In the genomic region with DNA sequence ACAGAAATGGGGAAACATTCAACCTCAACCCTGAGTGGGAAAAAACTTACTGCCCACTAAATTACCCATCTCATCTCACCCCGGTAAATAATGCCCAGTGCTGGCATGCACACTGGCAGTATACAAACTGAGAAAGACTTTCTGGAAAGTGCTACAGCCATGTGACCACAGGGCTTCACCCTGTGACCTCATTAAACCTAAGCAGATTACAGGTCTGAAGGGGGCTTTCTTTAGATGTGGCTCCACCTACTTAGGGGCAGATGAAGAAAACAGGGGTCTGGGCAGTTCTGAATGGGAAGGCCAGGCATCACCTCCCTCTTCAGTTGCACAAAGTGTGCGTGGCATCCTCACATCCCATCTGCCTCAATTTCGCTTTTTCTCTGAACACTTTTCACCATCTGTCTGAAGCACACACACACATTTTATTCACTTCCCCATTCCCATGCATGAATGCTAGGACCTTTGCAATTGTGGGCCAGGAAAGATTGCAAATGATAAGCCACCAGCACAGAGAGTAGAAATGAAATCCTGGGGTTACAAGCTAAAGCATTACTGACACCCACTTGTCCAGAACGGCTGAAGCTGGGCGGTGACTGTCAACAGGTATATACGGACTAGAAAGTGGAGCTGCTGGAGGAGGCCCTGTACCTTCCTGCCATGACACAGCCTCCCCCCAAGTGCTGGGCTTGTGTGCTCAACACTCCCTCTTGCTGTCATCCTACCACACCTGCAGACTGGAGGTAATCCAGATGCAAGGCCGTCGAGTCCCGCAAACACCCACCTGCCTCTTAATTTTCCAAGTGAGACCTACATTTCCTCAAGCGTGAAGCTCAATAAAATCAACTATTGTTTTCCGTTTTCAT, we compare ENCODE assay signal across 1 cellular context.
TF ChIP-seq lines count a peak whose summit lies in the region.

No MANE protein-coding gene starts in this region.

TF ChIP-seq in GM12878, 131 proteins besides CTCF, POLR2A, EP300 and RAD21 (continued from another document):
- no peak for TF ChIP-seq KDM1A (IDR thresholded peaks at IDR 0.05; ENCODE audit: borderline replicate concordance)
- TF ChIP-seq, protein P1, sequence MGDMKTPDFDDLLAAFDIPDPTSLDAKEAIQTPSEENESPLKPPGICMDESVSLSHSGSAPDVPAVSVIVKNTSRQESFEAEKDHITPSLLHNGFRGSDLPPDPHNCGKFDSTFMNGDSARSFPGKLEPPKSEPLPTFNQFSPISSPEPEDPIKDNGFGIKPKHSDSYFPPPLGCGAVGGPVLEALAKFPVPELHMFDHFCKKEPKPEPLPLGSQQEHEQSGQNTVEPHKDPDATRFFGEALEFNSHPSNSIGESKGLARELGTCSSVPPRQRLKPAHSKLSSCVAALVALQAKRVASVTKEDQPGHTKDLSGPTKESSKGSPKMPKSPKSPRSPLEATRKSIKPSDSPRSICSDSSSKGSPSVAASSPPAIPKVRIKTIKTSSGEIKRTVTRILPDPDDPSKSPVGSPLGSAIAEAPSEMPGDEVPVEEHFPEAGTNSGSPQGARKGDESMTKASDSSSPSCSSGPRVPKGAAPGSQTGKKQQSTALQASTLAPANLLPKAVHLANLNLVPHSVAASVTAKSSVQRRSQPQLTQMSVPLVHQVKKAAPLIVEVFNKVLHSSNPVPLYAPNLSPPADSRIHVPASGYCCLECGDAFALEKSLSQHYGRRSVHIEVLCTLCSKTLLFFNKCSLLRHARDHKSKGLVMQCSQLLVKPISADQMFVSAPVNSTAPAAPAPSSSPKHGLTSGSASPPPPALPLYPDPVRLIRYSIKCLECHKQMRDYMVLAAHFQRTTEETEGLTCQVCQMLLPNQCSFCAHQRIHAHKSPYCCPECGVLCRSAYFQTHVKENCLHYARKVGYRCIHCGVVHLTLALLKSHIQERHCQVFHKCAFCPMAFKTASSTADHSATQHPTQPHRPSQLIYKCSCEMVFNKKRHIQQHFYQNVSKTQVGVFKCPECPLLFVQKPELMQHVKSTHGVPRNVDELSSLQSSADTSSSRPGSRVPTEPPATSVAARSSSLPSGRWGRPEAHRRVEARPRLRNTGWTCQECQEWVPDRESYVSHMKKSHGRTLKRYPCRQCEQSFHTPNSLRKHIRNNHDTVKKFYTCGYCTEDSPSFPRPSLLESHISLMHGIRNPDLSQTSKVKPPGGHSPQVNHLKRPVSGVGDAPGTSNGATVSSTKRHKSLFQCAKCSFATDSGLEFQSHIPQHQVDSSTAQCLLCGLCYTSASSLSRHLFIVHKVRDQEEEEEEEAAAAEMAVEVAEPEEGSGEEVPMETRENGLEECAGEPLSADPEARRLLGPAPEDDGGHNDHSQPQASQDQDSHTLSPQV (IDR thresholded peaks at IDR 0.05), result no peak
- no peak for TF ChIP-seq SP1 (IDR thresholded peaks at IDR 0.05; ENCODE audit: low read depth, low read length)
- peak; percentile 38; the same call in 1 of the 2 replicates for TF ChIP-seq RUNX3 (IDR thresholded peaks at IDR 0.05; ENCODE audit: low read length)
- TF ChIP-seq TCF3 (IDR thresholded peaks at IDR 0.05; ENCODE audit: borderline replicate concordance, insufficient read depth, low read depth, low read length), result no peak
- TF ChIP-seq CHD1 (IDR thresholded peaks at IDR 0.05; ENCODE audit: low read depth, low read length), result no peak
- TF ChIP-seq, protein P2, sequence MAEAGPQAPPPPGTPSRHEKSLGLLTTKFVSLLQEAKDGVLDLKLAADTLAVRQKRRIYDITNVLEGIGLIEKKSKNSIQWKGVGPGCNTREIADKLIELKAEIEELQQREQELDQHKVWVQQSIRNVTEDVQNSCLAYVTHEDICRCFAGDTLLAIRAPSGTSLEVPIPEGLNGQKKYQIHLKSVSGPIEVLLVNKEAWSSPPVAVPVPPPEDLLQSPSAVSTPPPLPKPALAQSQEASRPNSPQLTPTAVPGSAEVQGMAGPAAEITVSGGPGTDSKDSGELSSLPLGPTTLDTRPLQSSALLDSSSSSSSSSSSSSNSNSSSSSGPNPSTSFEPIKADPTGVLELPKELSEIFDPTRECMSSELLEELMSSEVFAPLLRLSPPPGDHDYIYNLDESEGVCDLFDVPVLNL (IDR thresholded peaks at IDR 0.05; ENCODE audit: low read depth, low read length), result no peak
- 0 out of 2 replicates have a peak, but pooled peaks have one; percentile 7 for TF ChIP-seq MXI1 (IDR thresholded peaks at IDR 0.05; ENCODE audit: low read depth, low read length)
- TF ChIP-seq MTA3 (IDR thresholded peaks at IDR 0.05; ENCODE audit: borderline replicate concordance, low read length), result no peak
- TF ChIP-seq, protein P3, sequence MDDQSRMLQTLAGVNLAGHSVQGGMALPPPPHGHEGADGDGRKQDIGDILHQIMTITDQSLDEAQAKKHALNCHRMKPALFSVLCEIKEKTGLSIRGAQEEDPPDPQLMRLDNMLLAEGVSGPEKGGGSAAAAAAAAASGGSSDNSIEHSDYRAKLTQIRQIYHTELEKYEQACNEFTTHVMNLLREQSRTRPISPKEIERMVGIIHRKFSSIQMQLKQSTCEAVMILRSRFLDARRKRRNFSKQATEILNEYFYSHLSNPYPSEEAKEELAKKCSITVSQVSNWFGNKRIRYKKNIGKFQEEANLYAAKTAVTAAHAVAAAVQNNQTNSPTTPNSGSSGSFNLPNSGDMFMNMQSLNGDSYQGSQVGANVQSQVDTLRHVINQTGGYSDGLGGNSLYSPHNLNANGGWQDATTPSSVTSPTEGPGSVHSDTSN (IDR thresholded peaks at IDR 0.05; ENCODE audit: insufficient replicate concordance, low read depth, low read length), result peak; percentile 13
- no peak for TF ChIP-seq SREBF2 (IDR thresholded peaks at IDR 0.05; ENCODE audit: low read length)
- no peak for TF ChIP-seq ZBED1 (IDR thresholded peaks at IDR 0.05; ENCODE audit: borderline replicate concordance)
- TF ChIP-seq, protein P4, sequence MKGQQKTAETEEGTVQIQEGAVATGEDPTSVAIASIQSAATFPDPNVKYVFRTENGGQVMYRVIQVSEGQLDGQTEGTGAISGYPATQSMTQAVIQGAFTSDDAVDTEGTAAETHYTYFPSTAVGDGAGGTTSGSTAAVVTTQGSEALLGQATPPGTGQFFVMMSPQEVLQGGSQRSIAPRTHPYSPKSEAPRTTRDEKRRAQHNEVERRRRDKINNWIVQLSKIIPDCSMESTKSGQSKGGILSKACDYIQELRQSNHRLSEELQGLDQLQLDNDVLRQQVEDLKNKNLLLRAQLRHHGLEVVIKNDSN (IDR thresholded peaks at IDR 0.05; ENCODE audit: borderline replicate concordance, extremely low read length, insufficient read depth, low read depth, low read length), result peak; percentile 17
- no peak for TF ChIP-seq JUNB (IDR thresholded peaks at IDR 0.05)
- peak; percentile 87 for TF ChIP-seq RAD51 (IDR thresholded peaks at IDR 0.05)
- no peak for TF ChIP-seq ZZZ3 (IDR thresholded peaks at IDR 0.05; ENCODE audit: control insufficient read depth, insufficient read length, low read depth)
- TF ChIP-seq, protein P5, sequence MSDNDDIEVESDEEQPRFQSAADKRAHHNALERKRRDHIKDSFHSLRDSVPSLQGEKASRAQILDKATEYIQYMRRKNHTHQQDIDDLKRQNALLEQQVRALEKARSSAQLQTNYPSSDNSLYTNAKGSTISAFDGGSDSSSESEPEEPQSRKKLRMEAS (IDR thresholded peaks at IDR 0.05; ENCODE audit: low read depth, low read length), result no peak
- peak; percentile 52 to 67; a peak in 2 of 4 replicates for TF ChIP-seq IKZF2 (IDR thresholded peaks at IDR 0.05)
- TF ChIP-seq, protein P6, sequence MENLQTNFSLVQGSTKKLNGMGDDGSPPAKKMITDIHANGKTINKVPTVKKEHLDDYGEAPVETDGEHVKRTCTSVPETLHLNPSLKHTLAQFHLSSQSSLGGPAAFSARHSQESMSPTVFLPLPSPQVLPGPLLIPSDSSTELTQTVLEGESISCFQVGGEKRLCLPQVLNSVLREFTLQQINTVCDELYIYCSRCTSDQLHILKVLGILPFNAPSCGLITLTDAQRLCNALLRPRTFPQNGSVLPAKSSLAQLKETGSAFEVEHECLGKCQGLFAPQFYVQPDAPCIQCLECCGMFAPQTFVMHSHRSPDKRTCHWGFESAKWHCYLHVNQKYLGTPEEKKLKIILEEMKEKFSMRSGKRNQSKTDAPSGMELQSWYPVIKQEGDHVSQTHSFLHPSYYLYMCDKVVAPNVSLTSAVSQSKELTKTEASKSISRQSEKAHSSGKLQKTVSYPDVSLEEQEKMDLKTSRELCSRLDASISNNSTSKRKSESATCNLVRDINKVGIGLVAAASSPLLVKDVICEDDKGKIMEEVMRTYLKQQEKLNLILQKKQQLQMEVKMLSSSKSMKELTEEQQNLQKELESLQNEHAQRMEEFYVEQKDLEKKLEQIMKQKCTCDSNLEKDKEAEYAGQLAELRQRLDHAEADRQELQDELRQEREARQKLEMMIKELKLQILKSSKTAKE (IDR thresholded peaks at IDR 0.05; ENCODE audit: low read depth, poor library complexity, severe bottlenecking), result peak; percentile 12
- peak; percentile 73; the same call in 1 of the 2 replicates for TF ChIP-seq ATF7 (IDR thresholded peaks at IDR 0.05; ENCODE audit: low read depth)
- no peak for TF ChIP-seq NFYA (IDR thresholded peaks at IDR 0.05; ENCODE audit: borderline replicate concordance, low read depth, low read length)
- 0 out of 2 replicates have a peak, but pooled peaks have one; percentile 8 for TF ChIP-seq IRF4 (IDR thresholded peaks at IDR 0.05; ENCODE audit: low read depth, low read length)
- TF ChIP-seq HCFC1 (IDR thresholded peaks at IDR 0.05; ENCODE audit: low read length), result no peak
- no peak for TF ChIP-seq CEBPB (IDR thresholded peaks at IDR 0.05; ENCODE audit: borderline replicate concordance in 1 of 2, low read depth in 2 of 2, low read length in 2 of 2)
- TF ChIP-seq, protein P7, sequence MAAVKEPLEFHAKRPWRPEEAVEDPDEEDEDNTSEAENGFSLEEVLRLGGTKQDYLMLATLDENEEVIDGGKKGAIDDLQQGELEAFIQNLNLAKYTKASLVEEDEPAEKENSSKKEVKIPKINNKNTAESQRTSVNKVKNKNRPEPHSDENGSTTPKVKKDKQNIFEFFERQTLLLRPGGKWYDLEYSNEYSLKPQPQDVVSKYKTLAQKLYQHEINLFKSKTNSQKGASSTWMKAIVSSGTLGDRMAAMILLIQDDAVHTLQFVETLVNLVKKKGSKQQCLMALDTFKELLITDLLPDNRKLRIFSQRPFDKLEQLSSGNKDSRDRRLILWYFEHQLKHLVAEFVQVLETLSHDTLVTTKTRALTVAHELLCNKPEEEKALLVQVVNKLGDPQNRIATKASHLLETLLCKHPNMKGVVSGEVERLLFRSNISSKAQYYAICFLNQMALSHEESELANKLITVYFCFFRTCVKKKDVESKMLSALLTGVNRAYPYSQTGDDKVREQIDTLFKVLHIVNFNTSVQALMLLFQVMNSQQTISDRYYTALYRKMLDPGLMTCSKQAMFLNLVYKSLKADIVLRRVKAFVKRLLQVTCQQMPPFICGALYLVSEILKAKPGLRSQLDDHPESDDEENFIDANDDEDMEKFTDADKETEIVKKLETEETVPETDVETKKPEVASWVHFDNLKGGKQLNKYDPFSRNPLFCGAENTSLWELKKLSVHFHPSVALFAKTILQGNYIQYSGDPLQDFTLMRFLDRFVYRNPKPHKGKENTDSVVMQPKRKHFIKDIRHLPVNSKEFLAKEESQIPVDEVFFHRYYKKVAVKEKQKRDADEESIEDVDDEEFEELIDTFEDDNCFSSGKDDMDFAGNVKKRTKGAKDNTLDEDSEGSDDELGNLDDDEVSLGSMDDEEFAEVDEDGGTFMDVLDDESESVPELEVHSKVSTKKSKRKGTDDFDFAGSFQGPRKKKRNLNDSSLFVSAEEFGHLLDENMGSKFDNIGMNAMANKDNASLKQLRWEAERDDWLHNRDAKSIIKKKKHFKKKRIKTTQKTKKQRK (IDR thresholded peaks at IDR 0.05; ENCODE audit: low read depth, low read length), result no peak
